Comparison of ENCODE assay signal across 8 cellular contexts in genomic region chr19:45078390-45079062, GRCh38. TPM values are rescaled to one million over a fixed set of nuclear protein-coding genes. Genes with fewer than 3 reads are reported as not detected.
DNase-seq lines count a peak whose midpoint lies in the region; ATAC-seq, FAIRE-seq and TF ChIP-seq lines count a peak whose summit lies in the region.

No MANE protein-coding gene starts in this region.

- H3K4me2 ChIP-seq in SU-DHL-6 (ENCODE audit: low read depth, low read length, poor library complexity, severe bottlenecking), result peak overlapping the region; percentile 74

- no peaks in the 10 kb centered on the region for H3K9me2 ChIP-seq in SU-DHL-6 (replicated peaks; ENCODE audit: insufficient read depth, low read length)

- peak overlapping the region; percentile 84 for H2AFZ ChIP-seq in SU-DHL-6 (ENCODE audit: low read depth, low read length, severe bottlenecking)

- peak overlapping the region; percentile 81 for H3K27ac ChIP-seq in SU-DHL-6 (ENCODE audit: low read depth, low read length)
- peak overlapping the region; percentile 65 for H3K27ac ChIP-seq in foreskin keratinocyte

- DNase-seq in GM12892 (ENCODE audit: insufficient read length) (no peak), foreskin keratinocyte (no peak), skeletal muscle cell (ENCODE audit: low read depth) (no peak), NCI-H2107 treated with DMSO at 0.1 percent for 48 hours (lab: John Stamatoyannopoulos, UW; ENCODE audit: unreplicated experiment) (no peak)

- H3K4me3 ChIP-seq in SU-DHL-6 (ENCODE audit: insufficient read depth, low read length, poor library complexity, severe bottlenecking) (peak overlapping the region; percentile 100), skeletal muscle cell (ENCODE audit: low read depth, low read length) (peak overlapping the region; percentile 99)

- ATAC-seq in foreskin keratinocyte (no peak), GM21619 (IDR thresholded peaks at IDR 0.05; ENCODE audit: unreplicated experiment) (no peak), HG02571 (IDR thresholded peaks at IDR 0.05; ENCODE audit: unreplicated experiment) (no peak), GM19452 (IDR thresholded peaks at IDR 0.05; ENCODE audit: unreplicated experiment) (no peak)

- no peaks in the 10 kb centered on the region for H3K4me1 ChIP-seq in foreskin keratinocyte

- peak overlapping the region; percentile 99 for H3K9ac ChIP-seq in SU-DHL-6 (ENCODE audit: low read length)

- no peaks in the 10 kb centered on the region for H3K9me3 ChIP-seq in SU-DHL-6 (ENCODE audit: insufficient read depth, low read length)

- H3F3A ChIP-seq in SU-DHL-6 (ENCODE audit: insufficient read depth), result peaks cover 29% of the 10 kb centered on the region

- TF ChIP-seq CTCF in SU-DHL-6 (IDR thresholded peaks at IDR 0.05; ENCODE audit: insufficient read depth, low read length, poor library complexity, severe bottlenecking) (no peak), foreskin keratinocyte (conservative IDR thresholded peaks at IDR 0.05) (no peak)

- H3K36me3 ChIP-seq in SU-DHL-6 (ENCODE audit: low read length), result peaks cover 13% of the 10 kb centered on the region; the same call in 1 of the 2 replicates

- H3K79me2 ChIP-seq in SU-DHL-6 (ENCODE audit: insufficient read depth, low read length), result peaks cover 74% of the 10 kb centered on the region

- peak; percentile 61 for FAIRE-seq in GM12892 (lab: Jason Lieb, UNC)

- TF ChIP-seq POLR2A in GM12892 (IDR thresholded peaks at IDR 0.05; ENCODE audit: low read depth, low read length), result no peak

- H3K27me3 ChIP-seq in SU-DHL-6 (ENCODE audit: low read length), result no peaks in the 10 kb centered on the region
- H3K27me3 ChIP-seq in foreskin keratinocyte, result no peaks in the 10 kb centered on the region

- H4K20me1 ChIP-seq in SU-DHL-6 (ENCODE audit: low read depth, low read length), result peaks cover 9% of the 10 kb centered on the region

RNA-seq across cellular contexts. Expression of gene GEMIN7, which starts 0.5 kb away (rescaled TPM):
- 44.3 TPM for polyA plus RNA-seq in GM12892 (2012; ENCODE audit: missing spikeins)
- 34.9 and 37.8 TPM in 2 replicates for total RNA-seq in foreskin keratinocyte
- polyA plus RNA-seq in foreskin keratinocyte, result 63.9 and 70.8 TPM in 2 replicates

RNA-seq across cellular contexts. Expression of gene ZNF296, which starts 2.2 kb away (rescaled TPM):
- 0.68 TPM for polyA plus RNA-seq in GM12892 (2012; ENCODE audit: missing spikeins)
- 2.5 TPM in 2 replicates for total RNA-seq in foreskin keratinocyte
- 5.5 and 5.8 TPM in 2 replicates for polyA plus RNA-seq in foreskin keratinocyte

RNA-seq across cellular contexts. Expression of gene PPP1R37, which starts 14.5 kb away (rescaled TPM):
- polyA plus RNA-seq in GM12892 (2012; ENCODE audit: missing spikeins), result 6.2 TPM
- 20.9 and 21.8 TPM in 2 replicates for total RNA-seq in foreskin keratinocyte
- polyA plus RNA-seq in foreskin keratinocyte, result 16.6 and 17.5 TPM in 2 replicates

RNA-seq across cellular contexts. Expression of gene CLASRP, which starts 39.7 kb away (rescaled TPM):
- polyA plus RNA-seq in GM12892 (2012; ENCODE audit: missing spikeins), result 63.6 TPM
- 25.9 and 30.2 TPM in 2 replicates for total RNA-seq in foreskin keratinocyte
- 43.5 and 46.7 TPM in 2 replicates for polyA plus RNA-seq in foreskin keratinocyte
